Comparison of ENCODE assay signal across 8 cellular contexts in genomic region chr6:28980137-28980796, GRCh38. TPM values are rescaled to one million over a fixed set of nuclear protein-coding genes. Genes with fewer than 3 reads are reported as not detected.
DNase-seq lines count a peak whose midpoint lies in the region; ATAC-seq, FAIRE-seq and TF ChIP-seq lines count a peak whose summit lies in the region.

No MANE protein-coding gene starts in this region.

- H2AFZ ChIP-seq in neural cell (ENCODE audit: low read depth, low read length), result peak overlapping the region; percentile 12

- no peaks in the 10 kb centered on the region for H3K79me2 ChIP-seq in neural cell (replicated peaks; ENCODE audit: insufficient read depth, low read length)

- H3K4me2 ChIP-seq in neural cell (ENCODE audit: low read length), result peak overlapping the region; percentile 64

- no peaks in the 10 kb centered on the region for H3K27me3 ChIP-seq in neural cell (ENCODE audit: insufficient read depth, low read depth, low read length)
- peaks cover 0 to 8% (median 2%) of the 10 kb centered on the region in 4 donors for H3K27me3 ChIP-seq in pancreas

- H3K27ac ChIP-seq in C4-2B, result peak overlapping the region; percentile 62
- H3K27ac ChIP-seq in neural cell (ENCODE audit: low read length), result no peak overlapping the region
- peak overlapping the region in 2 of 4 donors; percentile 64 to 68 for H3K27ac ChIP-seq in pancreas

- peak overlapping the region; percentile 79 for H3K4me3 ChIP-seq in LNCaP clone FGC (ENCODE audit: low read depth, low read length)
- H3K4me3 ChIP-seq in neural cell (ENCODE audit: low read length), result peak overlapping the region; percentile 69
- H3K4me3 ChIP-seq in pancreas, result peak overlapping the region in 2 of 4 donors; percentile 47 to 54

- no peaks in the 10 kb centered on the region for H3K36me3 ChIP-seq in neural cell (ENCODE audit: insufficient read depth, low read length)
- no peaks in the 10 kb centered on the region for H3K36me3 ChIP-seq in pancreas

- TF ChIP-seq RAD21 in neural cell (conservative IDR thresholded peaks at IDR 0.05), result no peak

- TF ChIP-seq CTCF in C4-2B (conservative IDR thresholded peaks at IDR 0.05) (no peak), LNCaP clone FGC (IDR thresholded peaks at IDR 0.05; ENCODE audit: control insufficient read depth, extremely low read depth, insufficient read depth) (no peak), neural cell (IDR thresholded peaks at IDR 0.05; ENCODE audit: poor library complexity, severe bottlenecking) (no peak), pancreas (IDR thresholded peaks at IDR 0.05) (no peak)

- no peak for TF ChIP-seq EP300 in neural cell (conservative IDR thresholded peaks at IDR 0.05; ENCODE audit: poor library complexity, severe bottlenecking)

- FAIRE-seq in H54 (lab: Jason Lieb, UNC) (no peak), pancreas (lab: Jason Lieb, UNC) (no peak)

- H3K9ac ChIP-seq in neural cell (ENCODE audit: low read length), result peak overlapping the region; percentile 52

- WGBS in pancreas, 2 donors, result 47 to 55% methylated on average over 7 of the region's 7 CpGs

- H3K9me3 ChIP-seq in neural cell (ENCODE audit: low read length) (no peaks in the 10 kb centered on the region), pancreas (no peaks in the 10 kb centered on the region)

- H3K9me2 ChIP-seq in neural cell (ENCODE audit: insufficient read depth, low read length), result no peaks in the 10 kb centered on the region

- no peaks in the 10 kb centered on the region for H4K20me1 ChIP-seq in neural cell (ENCODE audit: insufficient read depth)

- intact Hi-C loops in pancreas (cut with DNase I), result no loop called here

- no peak for ATAC-seq in HG03139 (IDR thresholded peaks at IDR 0.05; ENCODE audit: unreplicated experiment)
- no peak for ATAC-seq in pancreas

- no peak for DNase-seq in LNCaP clone FGC (ENCODE audit: low read depth)
- DNase-seq in cerebellar cortex (ENCODE audit: low spot score), result peak; percentile 56
- DNase-seq in stimulated activated naive CD4-positive, alpha-beta T cell treated with Interleukin-2 at 50 U/mL for 16 hours (lab: John Stamatoyannopoulos, UW), result no peak
- no peak for DNase-seq in H54 (ENCODE audit: insufficient read length, low spot score)
- no peak for DNase-seq in pancreas

- TF ChIP-seq POLR2A in H54 (IDR thresholded peaks at IDR 0.05; ENCODE audit: low read depth, low read length), result no peak

- no peaks in the 10 kb centered on the region for H3F3A ChIP-seq in neural cell (ENCODE audit: insufficient read depth, low read length, poor library complexity, severe bottlenecking)

- H3K4me1 ChIP-seq in pancreas, result peaks cover 0 to 6% (median 0%) of the 10 kb centered on the region in 3 donors

TF ChIP-seq in neural cell, 6 proteins besides CTCF, POLR2A, EP300 and RAD21:
- no peak for TF ChIP-seq MXI1 (conservative IDR thresholded peaks at IDR 0.05; ENCODE audit: poor library complexity, severe bottlenecking)
- TF ChIP-seq REST (IDR thresholded peaks at IDR 0.05; ENCODE audit: borderline replicate concordance), result no peak
- no peak for TF ChIP-seq TAF1 (IDR thresholded peaks at IDR 0.05; ENCODE audit: low read depth)
- no peak for TF ChIP-seq SMC3 (conservative IDR thresholded peaks at IDR 0.05; ENCODE audit: poor library complexity)
- no peak for TF ChIP-seq EZH2 (IDR thresholded peaks at IDR 0.05; ENCODE audit: borderline replicate concordance, insufficient read depth, low read length, poor library complexity, severe bottlenecking)
- no peak for TF ChIP-seq POLR2AphosphoS5 (IDR thresholded peaks at IDR 0.05)

RNA-seq across cellular contexts. Expression of gene ZNF311, which starts 24.8 kb away (rescaled TPM):
- 4.6 and 4.7 TPM in 2 replicates for polyA plus RNA-seq in neural cell
- polyA minus RNA-seq in neural cell, result 2.7 and 3.0 TPM in 2 replicates
- total RNA-seq in pancreas, result 1 to 10 TPM in 1 of 6 donors, under 1 TPM in 5; 0.19 to 1.2 (median 0.35) TPM
- polyA plus RNA-seq in pancreas, result 1 to 10 TPM in 1 of 2 donors, under 1 TPM in 1; 0.92 to 1.1 TPM

RNA-seq across cellular contexts. Expression of gene TRIM27, which starts 56.5 kb away (rescaled TPM):
- polyA plus RNA-seq in neural cell (75.0 and 79.7 TPM in 2 replicates), pancreas (10 to 100 TPM; 41.8 to 43.3 TPM)
- 82.0 and 86.0 TPM in 2 replicates for polyA minus RNA-seq in neural cell
- total RNA-seq in pancreas, result 10 to 100 TPM; 24.1 to 33.6 (median 28.4) TPM
